ENCODE assay signal across 9 cellular contexts in genomic region chrX:33725556-33726232, GRCh38.
DNase-seq lines count a peak whose midpoint lies in the region; ATAC-seq, FAIRE-seq and TF ChIP-seq lines count a peak whose summit lies in the region.
"Had no signal": no experiment of that assay in that cellular context is flagged by ENCODE, and none has a peak within 500 bp of the region (broad histone marks: within the 10 kb centered on the region; RNA-seq: fewer than 3 reads in every experiment).

No MANE protein-coding gene starts in this region.

- H3K27me3 ChIP-seq in GM23338 (ENCODE audit: insufficient read depth) (peaks cover 15% of the 10 kb centered on the region), pancreas (peaks cover 0 to 15% (median 0%) of the 10 kb centered on the region in 4 donors)
- H3K27me3 ChIP-seq: SJSA1 had no signal

- CTCF ChIA-PET in OCI-LY7 (lab: Charles Lee; ENCODE audit: unreplicated experiment), result no interaction called here

- H3K36me3 ChIP-seq in GM23338 (ENCODE audit: insufficient read depth) (no peaks in the 10 kb centered on the region), OCI-LY7 (ENCODE audit: insufficient read depth, low read length) (no peaks in the 10 kb centered on the region), pancreas (no peaks in the 10 kb centered on the region)
- H3K36me3 ChIP-seq: SJSA1 had no signal

- no peaks in the 10 kb centered on the region for H3K4me1 ChIP-seq in GM23338 (ENCODE audit: insufficient read depth)
- H3K4me1 ChIP-seq in OCI-LY7 (ENCODE audit: insufficient read depth, low read length, poor library complexity, severe bottlenecking), result no peaks in the 10 kb centered on the region
- no peaks in the 10 kb centered on the region for H3K4me1 ChIP-seq in pancreas
- H3K4me1 ChIP-seq: SJSA1 had no signal

- H3K27ac ChIP-seq in GM23338 (ENCODE audit: low read depth) (no peak overlapping the region), OCI-LY7 (ENCODE audit: low read depth, low read length, poor library complexity, severe bottlenecking) (no peak overlapping the region), pancreas (no peak overlapping the region)
- H3K27ac ChIP-seq: SJSA1 had no signal

- DNase-seq in GM23338 (ENCODE audit: low spot score), result peak; percentile 62
- no peak for DNase-seq in OCI-LY7 (ENCODE audit: low spot score)
- peak; percentile 0 for DNase-seq in fibroblast of villous mesenchyme (ENCODE audit: low read depth)
- peak in 3 of 6 donors; percentile 6 to 27 (median 7) for DNase-seq in pancreas
- DNase-seq in stimulated activated CD4-positive, alpha-beta T cell treated with anti-CD3 and anti-CD28 coated beads, Interleukin-2, amount 100 ng/mL, for 48 hours, result no peak
- no peak for DNase-seq in NCI-H2029 (lab: John Stamatoyannopoulos, UW)

- H3K4me3 Mint-ChIP-seq in GM23338, result peak overlapping the region; percentile 80

- H2AFZ ChIP-seq in GM23338 (peak overlapping the region; percentile 86), OCI-LY7 (ENCODE audit: low read length) (no peak overlapping the region)

- BruUV-seq in OCI-LY7 (replicated peaks; lab: Mats Ljungman, UMichigan), result no TSS peak

- no peaks in the 10 kb centered on the region for H3K4me1 Mint-ChIP-seq in GM23338

- FAIRE-seq in pancreas (lab: Jason Lieb, UNC), result no peak

- TF ChIP-seq CTCF in GM23338 (conservative IDR thresholded peaks at IDR 0.05; ENCODE audit: low read depth in 2 of 2) (no peak), OCI-LY7 (conservative IDR thresholded peaks at IDR 0.05; ENCODE audit: low read length) (no peak), fibroblast of villous mesenchyme (IDR thresholded peaks at IDR 0.05; ENCODE audit: insufficient read depth, low read depth, low read length) (no peak), pancreas (IDR thresholded peaks at IDR 0.05) (no peak)

- H3K9me3 Mint-ChIP-seq in GM23338, result no peaks in the 10 kb centered on the region

- no peak overlapping the region for H3K27ac Mint-ChIP-seq in GM23338

- H3K27me3 Mint-ChIP-seq in GM23338 (ENCODE audit: insufficient read depth, low read depth, poor library complexity), result no peaks in the 10 kb centered on the region

- H3K36me3 Mint-ChIP-seq in GM23338 (ENCODE audit: low read depth), result no peaks in the 10 kb centered on the region

- H3K79me2 ChIP-seq in GM23338 (replicated peaks; ENCODE audit: insufficient read depth) (no peaks in the 10 kb centered on the region), OCI-LY7 (ENCODE audit: insufficient read depth, low read depth, low read length) (no peaks in the 10 kb centered on the region)

- H3K9me3 ChIP-seq in OCI-LY7 (ENCODE audit: low read length) (no peaks in the 10 kb centered on the region), pancreas (no peaks in the 10 kb centered on the region)
- H3K9me3 ChIP-seq: SJSA1 had no signal

- H3K4me3 ChIP-seq in GM23338 (peak overlapping the region; percentile 69), OCI-LY7 (ENCODE audit: low read depth, low read length, poor library complexity, severe bottlenecking) (no peak overlapping the region), fibroblast of villous mesenchyme (ENCODE audit: low read depth, low read length) (no peak overlapping the region), pancreas (peak overlapping the region in 2 of 4 donors; percentile 17 to 35)
- H3K4me3 ChIP-seq: SJSA1 had no signal

- ATAC-seq in GM23338, result peak; percentile 95
- ATAC-seq in pancreas, result peak; percentile 66 to 95 (median 80)
- ATAC-seq in HG03565 (IDR thresholded peaks at IDR 0.05; ENCODE audit: unreplicated experiment), result no peak
- ATAC-seq in HG02678 (IDR thresholded peaks at IDR 0.05; ENCODE audit: unreplicated experiment), result no peak

- no peaks in the 10 kb centered on the region for H3K9me2 ChIP-seq in GM23338 (ENCODE audit: insufficient read depth)
- H3K9me2 ChIP-seq in OCI-LY7 (ENCODE audit: insufficient read depth, low read length), result no peaks in the 10 kb centered on the region

- 2 to 13% methylated on average over 15 of the region's 15 CpGs for WGBS in pancreas, 2 donors

- intact Hi-C loops in OCI-LY7 (cut with micrococcal nuclease; ENCODE audit: unreplicated experiment) (no loop called here), pancreas (cut with DNase I) (no loop called here)

- POLR2A ChIA-PET in OCI-LY7 (lab: Charles Lee), result interaction anchor here (0.9 kb wide), 1 partner anchor 21 kb away, joined by 3 read pairs; no protein-coding TSS in a partner anchor

- H3F3A ChIP-seq in GM23338 (replicated peaks; ENCODE audit: low read depth), result no peaks in the 10 kb centered on the region

- H3K4me2 ChIP-seq in GM23338, result peak overlapping the region; percentile 80
- peak overlapping the region; percentile 36; the same call in 1 of the 2 replicates for H3K4me2 ChIP-seq in OCI-LY7 (ENCODE audit: low read length)

- no peaks in the 10 kb centered on the region for H4K20me1 ChIP-seq in GM23338 (replicated peaks; ENCODE audit: insufficient read depth)
- H4K20me1 ChIP-seq in OCI-LY7 (ENCODE audit: insufficient read depth, low read length), result no peaks in the 10 kb centered on the region

TF ChIP-seq in GM23338, 12 proteins besides CTCF, POLR2A, EP300 and RAD21:
- TF ChIP-seq NANOG (IDR thresholded peaks at IDR 0.05; ENCODE audit: borderline replicate concordance) (no peak), REST (IDR thresholded peaks at IDR 0.05; ENCODE audit: unreplicated experiment) (no peak), POLR2AphosphoS5 (IDR thresholded peaks at IDR 0.05; ENCODE audit: low read depth) (no peak), ZNF331 (CRISPR knock-in tag; IDR thresholded peaks at IDR 0.05; ENCODE audit: low read depth) (no peak)

Comparison
In these comparisons a context has a peak if more than half of its experiments do, and no peak if none do; other contexts are left out.
1. ATAC-seq: peak in GM23338 (single experiment) and pancreas (4 of 4); none in HG03565 (single experiment) and HG02678 (single experiment).
2. DNase-seq: peak in GM23338 (single experiment) and fibroblast of villous mesenchyme (single experiment); none in OCI-LY7 (single experiment), stimulated activated CD4-positive, alpha-beta T cell treated with anti-CD3 and anti-CD28 coated beads, Interleukin-2, amount 100 ng/mL, for 48 hours (0 of 2) and NCI-H2029 (single experiment).